ENCODE assay signal across 1 cellular context in the genomic region with DNA sequence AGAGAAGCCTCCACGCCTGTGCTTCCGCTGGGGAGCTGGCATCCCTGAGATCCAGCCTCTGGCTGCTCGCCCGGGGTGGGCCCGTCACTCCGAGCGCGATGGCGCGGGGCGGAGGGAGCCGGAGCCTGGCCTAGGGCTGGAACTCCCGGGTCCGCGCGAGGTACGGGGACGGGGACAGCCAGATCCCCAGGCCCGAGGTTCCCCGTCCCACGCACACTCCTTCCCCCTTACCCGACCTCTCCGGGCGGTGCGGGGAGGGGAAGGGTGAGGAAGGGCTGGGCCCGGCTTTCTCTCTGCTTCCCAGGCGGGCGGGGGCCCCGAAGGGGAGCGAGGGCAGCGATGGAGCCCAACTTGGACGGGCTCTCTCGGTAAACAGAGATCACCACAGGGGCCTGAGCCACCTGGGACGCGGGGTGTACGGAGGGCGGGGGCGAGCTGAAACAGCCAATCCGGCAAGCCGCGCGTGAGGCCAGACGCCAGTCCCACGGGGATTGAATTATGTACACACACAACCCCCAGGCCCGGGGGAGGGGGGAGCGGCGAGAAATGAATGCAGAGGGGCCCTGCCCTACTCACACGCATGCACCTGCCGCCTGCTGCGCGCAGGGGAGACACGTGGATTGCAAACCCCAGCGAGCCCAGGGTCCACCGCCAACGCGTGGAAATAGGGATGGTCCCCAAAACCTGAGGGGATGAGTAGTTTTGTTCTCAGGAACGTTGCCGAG.
TF ChIP-seq lines count a peak whose summit lies in the region.

Gene SLC16A11 (minus strand): TSS at position 549 of the 725 bp plus-strand sequence. CDS start 579 bp downstream, outside the sequence.

TF ChIP-seq in WTC11, 78 proteins besides CTCF, POLR2A, EP300 and RAD21:
- 0 out of 2 replicates have a peak, but pooled peaks have one; percentile 10 for TF ChIP-seq FOXP4 (CRISPR knock-in tag; IDR thresholded peaks at IDR 0.05)
- TF ChIP-seq ZNF423 (CRISPR knock-in tag; IDR thresholded peaks at IDR 0.05), result peak; percentile 78
- no peak for TF ChIP-seq PRDM15 (CRISPR knock-in tag; IDR thresholded peaks at IDR 0.05)
- no peak for TF ChIP-seq JUN (CRISPR knock-in tag; IDR thresholded peaks at IDR 0.05)
- TF ChIP-seq FOXK1 (CRISPR knock-in tag; IDR thresholded peaks at IDR 0.05), result peak; percentile 12; the same call in 1 of the 2 replicates
- TF ChIP-seq GABPB1 (CRISPR knock-in tag; IDR thresholded peaks at IDR 0.05), result no peak
- TF ChIP-seq, protein P1, sequence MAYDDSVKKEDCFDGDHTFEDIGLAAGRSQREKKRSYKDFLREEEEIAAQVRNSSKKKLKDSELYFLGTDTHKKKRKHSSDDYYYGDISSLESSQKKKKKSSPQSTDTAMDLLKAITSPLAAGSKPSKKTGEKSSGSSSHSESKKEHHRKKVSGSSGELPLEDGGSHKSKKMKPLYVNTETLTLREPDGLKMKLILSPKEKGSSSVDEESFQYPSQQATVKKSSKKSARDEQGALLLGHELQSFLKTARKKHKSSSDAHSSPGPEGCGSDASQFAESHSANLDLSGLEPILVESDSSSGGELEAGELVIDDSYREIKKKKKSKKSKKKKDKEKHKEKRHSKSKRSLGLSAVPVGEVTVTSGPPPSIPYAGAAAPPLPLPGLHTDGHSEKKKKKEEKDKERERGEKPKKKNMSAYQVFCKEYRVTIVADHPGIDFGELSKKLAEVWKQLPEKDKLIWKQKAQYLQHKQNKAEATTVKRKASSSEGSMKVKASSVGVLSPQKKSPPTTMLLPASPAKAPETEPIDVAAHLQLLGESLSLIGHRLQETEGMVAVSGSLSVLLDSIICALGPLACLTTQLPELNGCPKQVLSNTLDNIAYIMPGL (CRISPR knock-in tag; IDR thresholded peaks at IDR 0.05), result peak; percentile 62
- TF ChIP-seq ATF6 (CRISPR knock-in tag; IDR thresholded peaks at IDR 0.05), result no peak
- TF ChIP-seq, protein P2, sequence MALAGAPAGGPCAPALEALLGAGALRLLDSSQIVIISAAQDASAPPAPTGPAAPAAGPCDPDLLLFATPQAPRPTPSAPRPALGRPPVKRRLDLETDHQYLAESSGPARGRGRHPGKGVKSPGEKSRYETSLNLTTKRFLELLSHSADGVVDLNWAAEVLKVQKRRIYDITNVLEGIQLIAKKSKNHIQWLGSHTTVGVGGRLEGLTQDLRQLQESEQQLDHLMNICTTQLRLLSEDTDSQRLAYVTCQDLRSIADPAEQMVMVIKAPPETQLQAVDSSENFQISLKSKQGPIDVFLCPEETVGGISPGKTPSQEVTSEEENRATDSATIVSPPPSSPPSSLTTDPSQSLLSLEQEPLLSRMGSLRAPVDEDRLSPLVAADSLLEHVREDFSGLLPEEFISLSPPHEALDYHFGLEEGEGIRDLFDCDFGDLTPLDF (CRISPR knock-in tag; IDR thresholded peaks at IDR 0.05), result no peak
- no peak for TF ChIP-seq ZNF317 (CRISPR knock-in tag; IDR thresholded peaks at IDR 0.05; ENCODE audit: borderline replicate concordance, low read depth)
